Comparison of ENCODE assay signal across 22 cellular contexts in the genomic region with DNA sequence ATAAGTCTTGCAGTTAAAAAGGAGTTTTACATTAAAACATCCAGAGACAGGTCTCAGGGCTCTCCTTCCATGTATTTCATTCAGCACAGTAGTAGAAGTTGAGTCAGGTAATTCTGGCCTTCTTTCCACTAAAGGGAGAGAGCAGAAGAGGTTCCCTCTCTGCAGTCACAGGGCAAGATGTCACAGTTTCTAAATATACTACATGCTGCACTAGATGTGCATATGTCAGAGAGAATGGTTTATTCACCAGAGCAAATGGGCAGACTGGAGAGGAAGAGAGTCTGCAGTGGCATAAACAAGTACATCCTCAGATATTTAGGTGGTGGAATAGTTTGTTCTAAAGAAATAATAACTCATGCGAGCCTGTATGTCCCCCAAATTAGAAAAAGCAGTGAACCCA.
DNase-seq lines count a peak whose midpoint lies in the region; ATAC-seq and TF ChIP-seq lines count a peak whose summit lies in the region.
"Had no signal": no experiment of that assay in that cellular context is flagged by ENCODE, and none has a peak within 500 bp of the region (broad histone marks: within the 10 kb centered on the region; RNA-seq: fewer than 3 reads in every experiment).

No MANE protein-coding gene starts in this region.

- H4K20me1 ChIP-seq in SK-N-SH (ENCODE audit: insufficient read depth) (no peaks in the 10 kb centered on the region), mammary epithelial cell (ENCODE audit: insufficient read depth, low read length) (no peaks in the 10 kb centered on the region)

- CTCF ChIA-PET in SK-N-SH (lab: Yijun Ruan, JAX) (interaction anchor here (8.3 kb wide), 1 partner anchor 246 kb away, joined by 41 read pairs; a partner anchor contains a TSS), mammary epithelial cell (lab: Charles Lee; ENCODE audit: low non-redundant PET) (no interaction called here)

- no peak overlapping the region for H3K9ac ChIP-seq in SK-N-SH
- H3K9ac ChIP-seq in mammary epithelial cell (ENCODE audit: insufficient read depth, low read length) = no peak overlapping the region

- peaks cover 5 to 13% of the 10 kb centered on the region in 2 experiments for H3K36me3 ChIP-seq in SK-N-SH (replicated peaks in 1 of 2; ENCODE audit: control insufficient read depth in 1 of 2, insufficient read depth in 2 of 2, low read length in 1 of 2)
- H3K36me3 ChIP-seq in mammary epithelial cell (ENCODE audit: insufficient read depth, low read length) = peaks cover 7% of the 10 kb centered on the region
- no peaks in the 10 kb centered on the region for H3K36me3 ChIP-seq in left lung
- H3K36me3 ChIP-seq in testis (ENCODE audit: low read depth, missing control alignments) = no peaks in the 10 kb centered on the region
- H3K36me3 ChIP-seq in brain microvascular endothelial cell (replicated peaks) = no peaks in the 10 kb centered on the region

- DNase-seq in SK-N-SH (no peak), mammary epithelial cell (no peak), left lung (no peak), testis (no peak), brain microvascular endothelial cell (no peak), retina (no peak)
- DNase-seq in activated CD4-positive, alpha-beta T cell treated with anti-CD3 and anti-CD28 coated beads, Interleukin-2, amount 50 U/mL, for 48 hours = no peak
- DNase-seq: activated CD4-positive, alpha-beta T cell treated with anti-CD3 and anti-CD28 coated beads, Interleukin-2, amount 50 U/mL, for 1 hour; AML-193; aorta; CD8-positive, alpha-beta memory T cell; foreskin fibroblast; MM.1S; NCI-H1436; NCI-H2107; posterior cingulate gyrus; RPMI8226 had no signal

- no peaks in the 10 kb centered on the region; the same call in 1 of the 2 replicates for H3K79me2 ChIP-seq in SK-N-SH (ENCODE audit: insufficient read depth)
- no peaks in the 10 kb centered on the region for H3K79me2 ChIP-seq in mammary epithelial cell (ENCODE audit: insufficient read depth, low read length)
- H3K79me2 ChIP-seq: hepatocyte had no signal

- 96% methylated on average over 1 of the region's 1 CpG for WGBS in SK-N-SH (ENCODE audit: low lambda C conversion rate)
- 100% methylated on average over 1 of the region's 1 CpG for WGBS in mammary epithelial cell (ENCODE audit: low coverage, missing lambda C conversion rate)
- 85 to 100% methylated on average over 1 of the region's 1 CpG for WGBS in testis, 2 donors

- no peaks in the 10 kb centered on the region for H3K9me2 ChIP-seq in SK-N-SH

- H2AFZ ChIP-seq in SK-N-SH (ENCODE audit: low read depth) (no peak overlapping the region), mammary epithelial cell (ENCODE audit: low read depth, low read length) (no peak overlapping the region)
- H2AFZ ChIP-seq: hepatocyte had no signal

- TF ChIP-seq RAD21 in SK-N-SH (IDR thresholded peaks at IDR 0.05; ENCODE audit: low read length) = no peak

- no peak overlapping the region for H3K4me3 ChIP-seq in SK-N-SH (ENCODE audit: low read depth in 2 of 2, low read length in 1 of 2)
- no peak overlapping the region for H3K4me3 ChIP-seq in mammary epithelial cell (replicated peaks in 1 of 3; ENCODE audit: insufficient read depth in 1 of 3, low read depth in 2 of 3, low read length in 3 of 3)
- H3K4me3 ChIP-seq in left lung = no peak overlapping the region
- no peak overlapping the region for H3K4me3 ChIP-seq in testis
- no peak overlapping the region for H3K4me3 ChIP-seq in brain microvascular endothelial cell (ENCODE audit: low read depth, low read length)
- H3K4me3 ChIP-seq: hepatocyte, K562 had no signal

- POLR2A ChIA-PET in SK-N-SH (lab: Yijun Ruan, JAX) = no interaction called here

- no peak overlapping the region for H3K4me2 ChIP-seq in SK-N-SH
- H3K4me2 ChIP-seq in mammary epithelial cell (ENCODE audit: insufficient read depth, low read depth, low read length) = no peak overlapping the region
- H3K4me2 ChIP-seq: hepatocyte had no signal

- H3K4me1 ChIP-seq in SK-N-SH (ENCODE audit: control insufficient read depth in 1 of 2, insufficient read depth in 2 of 2, low read depth in 1 of 2, low read length in 1 of 2) = peaks cover 38 to 48% of the 10 kb centered on the region in 2 experiments
- H3K4me1 ChIP-seq in mammary epithelial cell (ENCODE audit: insufficient read depth, low read length) = peaks cover 24% of the 10 kb centered on the region
- peaks cover 0 to 29% of the 10 kb centered on the region in 2 donors for H3K4me1 ChIP-seq in left lung
- peaks cover 27% of the 10 kb centered on the region for H3K4me1 ChIP-seq in testis

- no peak for TF ChIP-seq POLR2A in testis (IDR thresholded peaks at IDR 0.05)

- no TSS peak for BruUV-seq in mammary epithelial cell (replicated peaks; lab: Mats Ljungman, UMichigan)

- in situ Hi-C loops in mammary epithelial cell (cut with MboI; ENCODE audit: low sequenced_read_pairs in 2 of 2) (loop anchor here in 1 of 2 donors (25.0 kb wide), 1 partner anchor 253 kb away; a partner anchor contains a TSS), brain microvascular endothelial cell (cut with HindIII; ENCODE audit: low pct_ligation_motif_present, low sequenced_read_pairs) (no loop called here)

- H3K27me3 ChIP-seq in SK-N-SH (ENCODE audit: insufficient read depth) = no peaks in the 10 kb centered on the region
- no peaks in the 10 kb centered on the region for H3K27me3 ChIP-seq in mammary epithelial cell (ENCODE audit: insufficient read depth, low read length)
- no peaks in the 10 kb centered on the region for H3K27me3 ChIP-seq in left lung
- H3K27me3 ChIP-seq in testis = no peaks in the 10 kb centered on the region
- H3K27me3 ChIP-seq in brain microvascular endothelial cell (replicated peaks) = no peaks in the 10 kb centered on the region
- H3K27me3 ChIP-seq: hepatocyte had no signal

- H3K27ac ChIP-seq in SK-N-SH (ENCODE audit: low read depth in 2 of 2, low read length in 1 of 2) (peak overlapping the region; percentile 87 to 89; a peak in 2 of 4 replicates), mammary epithelial cell (ENCODE audit: insufficient read depth, low read depth, low read length) (peak overlapping the region; percentile 79), left lung (peak overlapping the region; percentile 74 to 75), testis (peak overlapping the region; percentile 72 to 78), brain microvascular endothelial cell (no peak overlapping the region)
- H3K27ac ChIP-seq: 22Rv1, hepatocyte had no signal

- intact Hi-C loops in mammary epithelial cell (cut with micrococcal nuclease) (no loop called here), left lung (cut with DNase I) (loop anchor here in 1 of 2 donors (10.0 kb wide), 1 partner anchor 145 kb away; no protein-coding TSS in a partner anchor), testis (cut with DNase I; ENCODE audit: low total_unique reads) (no loop called here)

- peaks cover 22% of the 10 kb centered on the region for H3F3A ChIP-seq in SK-N-SH (replicated peaks; ENCODE audit: insufficient read depth)

- dilution Hi-C loops in mammary epithelial cell (cut with HindIII; ENCODE audit: low sequenced_read_pairs) = no loop called here

- no peak for TF ChIP-seq EP300 in SK-N-SH (IDR thresholded peaks at IDR 0.05; ENCODE audit: borderline replicate concordance in 1 of 2, low read depth in 1 of 2, low read length in 1 of 2)

- TF ChIP-seq CTCF in SK-N-SH (IDR thresholded peaks at IDR 0.05) = no peak
- no peak for TF ChIP-seq CTCF in mammary epithelial cell (conservative IDR thresholded peaks at IDR 0.05 in 1 of 2, IDR thresholded peaks at IDR 0.05 in 1 of 2; ENCODE audit: extremely low read depth in 1 of 2, insufficient read depth in 1 of 2, low read depth in 1 of 2, low read length in 2 of 2)
- no peak for TF ChIP-seq CTCF in left lung (IDR thresholded peaks at IDR 0.05)
- TF ChIP-seq CTCF in testis (IDR thresholded peaks at IDR 0.05) = no peak
- no peak for TF ChIP-seq CTCF in brain microvascular endothelial cell (IDR thresholded peaks at IDR 0.05; ENCODE audit: low read depth, low read length, missing control alignments)

- no peaks in the 10 kb centered on the region for H3K9me3 ChIP-seq in SK-N-SH
- no peaks in the 10 kb centered on the region for H3K9me3 ChIP-seq in mammary epithelial cell (replicated peaks; ENCODE audit: insufficient read depth, low read length)
- no peaks in the 10 kb centered on the region for H3K9me3 ChIP-seq in left lung
- H3K9me3 ChIP-seq in testis = no peaks in the 10 kb centered on the region

- ATAC-seq in SK-N-SH treated with all-trans-retinoic acid at 6 μM for 48 hours = no peak
- no peak for ATAC-seq in left lung
- ATAC-seq: K562, WTC11 had no signal

TF ChIP-seq in SK-N-SH, 30 proteins besides CTCF, POLR2A, EP300 and RAD21:
- no peak for TF ChIP-seq FOXM1 (IDR thresholded peaks at IDR 0.05; ENCODE audit: low read depth)
- TF ChIP-seq TCF12 (IDR thresholded peaks at IDR 0.05) = no peak

TF ChIP-seq in SK-N-SH treated with all-trans-retinoic acid at 6 μM for 48 hours, 23 proteins besides CTCF, POLR2A, EP300 and RAD21 (continues in another document):
- TF ChIP-seq ZFP30 (CRISPR knock-in tag; IDR thresholded peaks at IDR 0.05) (no peak), GLIS3 (CRISPR knock-in tag; IDR thresholded peaks at IDR 0.05) (no peak), CSDC2 (CRISPR knock-in tag; IDR thresholded peaks at IDR 0.05) (no peak), ARNTL (CRISPR knock-in tag; IDR thresholded peaks at IDR 0.05; ENCODE audit: borderline replicate concordance, low read depth) (no peak), PPARA (CRISPR knock-in tag; IDR thresholded peaks at IDR 0.05; ENCODE audit: borderline replicate concordance) (no peak), BACH2 (CRISPR knock-in tag; IDR thresholded peaks at IDR 0.05; ENCODE audit: borderline replicate concordance) (no peak)
- TF ChIP-seq, protein P1, sequence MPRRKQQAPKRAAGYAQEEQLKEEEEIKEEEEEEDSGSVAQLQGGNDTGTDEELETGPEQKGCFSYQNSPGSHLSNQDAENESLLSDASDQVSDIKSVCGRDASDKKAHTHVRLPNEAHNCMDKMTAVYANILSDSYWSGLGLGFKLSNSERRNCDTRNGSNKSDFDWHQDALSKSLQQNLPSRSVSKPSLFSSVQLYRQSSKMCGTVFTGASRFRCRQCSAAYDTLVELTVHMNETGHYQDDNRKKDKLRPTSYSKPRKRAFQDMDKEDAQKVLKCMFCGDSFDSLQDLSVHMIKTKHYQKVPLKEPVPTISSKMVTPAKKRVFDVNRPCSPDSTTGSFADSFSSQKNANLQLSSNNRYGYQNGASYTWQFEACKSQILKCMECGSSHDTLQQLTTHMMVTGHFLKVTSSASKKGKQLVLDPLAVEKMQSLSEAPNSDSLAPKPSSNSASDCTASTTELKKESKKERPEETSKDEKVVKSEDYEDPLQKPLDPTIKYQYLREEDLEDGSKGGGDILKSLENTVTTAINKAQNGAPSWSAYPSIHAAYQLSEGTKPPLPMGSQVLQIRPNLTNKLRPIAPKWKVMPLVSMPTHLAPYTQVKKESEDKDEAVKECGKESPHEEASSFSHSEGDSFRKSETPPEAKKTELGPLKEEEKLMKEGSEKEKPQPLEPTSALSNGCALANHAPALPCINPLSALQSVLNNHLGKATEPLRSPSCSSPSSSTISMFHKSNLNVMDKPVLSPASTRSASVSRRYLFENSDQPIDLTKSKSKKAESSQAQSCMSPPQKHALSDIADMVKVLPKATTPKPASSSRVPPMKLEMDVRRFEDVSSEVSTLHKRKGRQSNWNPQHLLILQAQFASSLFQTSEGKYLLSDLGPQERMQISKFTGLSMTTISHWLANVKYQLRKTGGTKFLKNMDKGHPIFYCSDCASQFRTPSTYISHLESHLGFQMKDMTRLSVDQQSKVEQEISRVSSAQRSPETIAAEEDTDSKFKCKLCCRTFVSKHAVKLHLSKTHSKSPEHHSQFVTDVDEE (CRISPR knock-in tag; IDR thresholded peaks at IDR 0.05) = no peak
